ENCODE assay signal across 8 cellular contexts in genomic region chr6:20213271-20213798, GRCh38. TPM values are rescaled to one million over a fixed set of nuclear protein-coding genes. Genes with fewer than 3 reads are reported as not detected.
DNase-seq lines count a peak whose midpoint lies in the region.

No MANE protein-coding gene starts in this region.

- peaks cover 3% of the 10 kb centered on the region for H3K27me3 Mint-ChIP-seq in activated T-cell treated with anti-CD3 and anti-CD28 coated beads, Interleukin-2, amount 50 U/mL, for 24 hours
- H3K27me3 Mint-ChIP-seq in activated CD4-positive, alpha-beta memory T cell treated with anti-CD3 and anti-CD28 coated beads, Interleukin-2, amount 10 ng/mL, durations not matched to agents 7 days and 5 days: no peaks in the 10 kb centered on the region
- H3K27me3 Mint-ChIP-seq in immature natural killer cell (ENCODE audit: low read depth in 3 of 3): peaks cover 6 to 12% (median 7%) of the 10 kb centered on the region in 3 donors

- peaks cover 9 to 40% (median 37%) of the 10 kb centered on the region in 5 donors for H3K4me1 ChIP-seq in subcutaneous abdominal adipose tissue (ENCODE audit: control insufficient read depth in 5 of 5, insufficient read depth in 5 of 5, low read length in 5 of 5)

- peak overlapping the region; percentile 85 for H3K27ac ChIP-seq in subcutaneous abdominal adipose tissue (ENCODE audit: low read depth, low read length)

- H3K9ac ChIP-seq in subcutaneous abdominal adipose tissue (ENCODE audit: low read length in 5 of 5): peak overlapping the region; percentile 61 to 83 (median 81)

- H3K36me3 Mint-ChIP-seq in activated T-cell treated with anti-CD3 and anti-CD28 coated beads, Interleukin-2, amount 50 U/mL, for 24 hours (ENCODE audit: low read depth): no peaks in the 10 kb centered on the region
- H3K36me3 Mint-ChIP-seq in activated CD4-positive, alpha-beta memory T cell treated with anti-CD3 and anti-CD28 coated beads, Interleukin-2, amount 10 ng/mL, durations not matched to agents 7 days and 5 days (ENCODE audit: low read depth): peaks cover 3% of the 10 kb centered on the region
- H3K36me3 Mint-ChIP-seq in immature natural killer cell: no peaks in the 10 kb centered on the region

- POLR2A ChIA-PET in activated CD4-positive, alpha-beta memory T cell treated with anti-CD3 and anti-CD28 coated beads, Interleukin-2, amount 10 ng/mL, durations not matched to agents 7 days and 5 days (lab: Charles Lee): interaction anchor here (0.7 to 4.2 kb wide), 14 partner anchors 11 to 322 kb away, joined by 3 to 42 read pairs (median 4); partner anchors contain the start of genes CDKAL1 and E2F3

- H3K4me1 Mint-ChIP-seq in activated T-cell treated with anti-CD3 and anti-CD28 coated beads, Interleukin-2, amount 50 U/mL, for 24 hours (ENCODE audit: low read depth): peaks cover 40% of the 10 kb centered on the region
- peaks cover 42% of the 10 kb centered on the region for H3K4me1 Mint-ChIP-seq in activated CD4-positive, alpha-beta memory T cell treated with anti-CD3 and anti-CD28 coated beads, Interleukin-2, amount 10 ng/mL, durations not matched to agents 7 days and 5 days
- H3K4me1 Mint-ChIP-seq in immature natural killer cell: peaks cover 20 to 26% of the 10 kb centered on the region in 2 donors

- H3K4me3 ChIP-seq in subcutaneous abdominal adipose tissue (ENCODE audit: low read depth in 1 of 5, low read length in 5 of 5): peak overlapping the region; percentile 81 to 93 (median 91)

- H3K9me3 ChIP-seq in subcutaneous abdominal adipose tissue (ENCODE audit: control insufficient read depth in 5 of 5, low read length in 5 of 5): no peaks in the 10 kb centered on the region

- peak overlapping the region; percentile 82 for H3K4me3 Mint-ChIP-seq in activated T-cell treated with anti-CD3 and anti-CD28 coated beads, Interleukin-2, amount 50 U/mL, for 24 hours
- peak overlapping the region; percentile 84 for H3K4me3 Mint-ChIP-seq in activated CD4-positive, alpha-beta memory T cell treated with anti-CD3 and anti-CD28 coated beads, Interleukin-2, amount 10 ng/mL, durations not matched to agents 7 days and 5 days
- H3K4me3 Mint-ChIP-seq in immature natural killer cell: peak overlapping the region; percentile 86 to 91 (median 90)

- intact Hi-C loops in head of caudate nucleus (cut with DNase I): no loop called here

- H3K27me3 ChIP-seq in subcutaneous abdominal adipose tissue (ENCODE audit: control insufficient read depth in 5 of 5, insufficient read depth in 4 of 5, low read length in 5 of 5): no peaks in the 10 kb centered on the region

- CTCF ChIA-PET in activated CD4-positive, alpha-beta memory T cell treated with anti-CD3 and anti-CD28 coated beads, Interleukin-2, amount 10 ng/mL, durations not matched to agents 7 days and 5 days (lab: Charles Lee): interaction anchor here (0.7 to 3.2 kb wide), 11 partner anchors 8 to 321 kb away, joined by 3 to 18 read pairs (median 4); partner anchors contain the start of gene CDKAL1

- no peak for DNase-seq in activated T-cell treated with anti-CD3 and anti-CD28 coated beads, Interleukin-2, amount 50 U/mL, for 24 hours
- no peak for DNase-seq in activated T-cell treated with anti-CD3 and anti-CD28 coated beads for 4 hours
- no peak for DNase-seq in activated CD4-positive, alpha-beta memory T cell treated with anti-CD3 and anti-CD28 coated beads, Interleukin-2, amount 10 ng/mL, durations not matched to agents 7 days and 5 days
- no peak for DNase-seq in immature natural killer cell
- DNase-seq in SKM-1 treated with dmso at 0.1 percent for 144 hours (lab: John Stamatoyannopoulos, UW; ENCODE audit: unreplicated experiment): no peak
- no peak for DNase-seq in activated CD8-positive, alpha-beta memory T cell treated with anti-CD3 and anti-CD28 coated beads, Interleukin-2, amount 50 U/mL, for 4 hours
- DNase-seq in head of caudate nucleus: no peak

- H3K9me3 Mint-ChIP-seq in activated T-cell treated with anti-CD3 and anti-CD28 coated beads, Interleukin-2, amount 50 U/mL, for 24 hours: no peaks in the 10 kb centered on the region
- H3K9me3 Mint-ChIP-seq in activated CD4-positive, alpha-beta memory T cell treated with anti-CD3 and anti-CD28 coated beads, Interleukin-2, amount 10 ng/mL, durations not matched to agents 7 days and 5 days: no peaks in the 10 kb centered on the region
- H3K9me3 Mint-ChIP-seq in immature natural killer cell: peaks cover 0 to 3% (median 0%) of the 10 kb centered on the region in 6 donors

- no peaks in the 10 kb centered on the region for H3K36me3 ChIP-seq in subcutaneous abdominal adipose tissue (ENCODE audit: control insufficient read depth in 5 of 5, insufficient read depth in 5 of 5, low read length in 5 of 5)

- peak overlapping the region; percentile 92 for H3K27ac Mint-ChIP-seq in activated T-cell treated with anti-CD3 and anti-CD28 coated beads, Interleukin-2, amount 50 U/mL, for 24 hours
- H3K27ac Mint-ChIP-seq in activated CD4-positive, alpha-beta memory T cell treated with anti-CD3 and anti-CD28 coated beads, Interleukin-2, amount 10 ng/mL, durations not matched to agents 7 days and 5 days: peak overlapping the region; percentile 95
- H3K27ac Mint-ChIP-seq in immature natural killer cell: peak overlapping the region in 4 of 6 donors; percentile 1 to 85 (median 70)

RNA-seq across cellular contexts. Expression of gene MBOAT1, which starts 1.1 kb away (rescaled TPM):
- 10 to 100 TPM; 25.5 to 27.1 TPM for total RNA-seq in activated CD4-positive, alpha-beta memory T cell treated with anti-CD3 and anti-CD28 coated beads, Interleukin-2, amount 10 ng/mL, durations not matched to agents 7 days and 5 days
- polyA plus RNA-seq in immature natural killer cell: under 1 TPM in 2 of 3 donors, not detected in 1; 0.14 to 0.76 TPM
